In genomic region chr2:165571477-165571876, GRCh38 we compare ENCODE assay signal across 20 cellular contexts.
DNase-seq lines count a peak whose midpoint lies in the region; ATAC-seq, FAIRE-seq and TF ChIP-seq lines count a peak whose summit lies in the region.
"Had no signal": no experiment of that assay in that cellular context is flagged by ENCODE, and none has a peak within 500 bp of the region (broad histone marks: within the 10 kb centered on the region; RNA-seq: fewer than 3 reads in every experiment).

No MANE protein-coding gene starts in this region.

- WGBS in smooth muscle cell (ENCODE audit: low lambda C conversion rate): 83% methylated on average over 1 of the region's 1 CpG

- H3K36me3 Mint-ChIP-seq in osteocyte (ENCODE audit: unreplicated experiment): no peaks in the 10 kb centered on the region

- H3K4me3 ChIP-seq in Karpas-422 (ENCODE audit: low read length): peak overlapping the region; percentile 69
- peak overlapping the region; percentile 71 for H3K4me3 ChIP-seq in neural cell (ENCODE audit: low read length)
- H3K4me3 ChIP-seq in smooth muscle cell: no peak overlapping the region
- H3K4me3 ChIP-seq: K562, MG63, PC-9, SJSA1 had no signal

- H3K27ac ChIP-seq in Karpas-422 (ENCODE audit: low read length) (peak overlapping the region; percentile 92), neural cell (ENCODE audit: low read length) (peak overlapping the region; percentile 93), smooth muscle cell (ENCODE audit: low read depth) (peak overlapping the region; percentile 30)
- H3K27ac ChIP-seq: PC-9, SJSA1 had no signal

- no peak for TF ChIP-seq EP300 in neural cell (conservative IDR thresholded peaks at IDR 0.05; ENCODE audit: poor library complexity, severe bottlenecking)

- no peaks in the 10 kb centered on the region for H4K20me1 ChIP-seq in Karpas-422 (ENCODE audit: insufficient read depth, low read depth, low read length)
- no peaks in the 10 kb centered on the region for H4K20me1 ChIP-seq in neural cell (ENCODE audit: insufficient read depth)
- H4K20me1 ChIP-seq in smooth muscle cell (ENCODE audit: low read depth): no peaks in the 10 kb centered on the region

- H3K9me2 ChIP-seq in Karpas-422 (replicated peaks; ENCODE audit: insufficient read depth, low read length): no peaks in the 10 kb centered on the region; the same call in 1 of the 2 replicates
- no peaks in the 10 kb centered on the region for H3K9me2 ChIP-seq in neural cell (ENCODE audit: insufficient read depth, low read length)

- ATAC-seq in GM18867 (IDR thresholded peaks at IDR 0.05; ENCODE audit: unreplicated experiment): no peak
- ATAC-seq: K562 had no signal

- FAIRE-seq in TTC549 (lab: Jason Lieb, UNC): peak; percentile 9
- FAIRE-seq: GM12891, H1, HTR-8/SVneo, K562 had no signal

- no peaks in the 10 kb centered on the region for H3K9me3 Mint-ChIP-seq in osteocyte (ENCODE audit: unreplicated experiment)

- H3K4me1 ChIP-seq in Karpas-422 (ENCODE audit: low read length): peaks cover 23% of the 10 kb centered on the region
- peaks cover 22% of the 10 kb centered on the region for H3K4me1 ChIP-seq in smooth muscle cell (ENCODE audit: low read depth)
- H3K4me1 ChIP-seq: SJSA1 had no signal

- H3K36me3 ChIP-seq in Karpas-422 (ENCODE audit: insufficient read depth, low read length): no peaks in the 10 kb centered on the region
- H3K36me3 ChIP-seq in neural cell (ENCODE audit: insufficient read depth, low read length): no peaks in the 10 kb centered on the region
- H3K36me3 ChIP-seq in smooth muscle cell (ENCODE audit: low read depth): no peaks in the 10 kb centered on the region
- H3K36me3 ChIP-seq: MG63, SJSA1 had no signal

- peaks cover 20% of the 10 kb centered on the region for H3K79me2 ChIP-seq in Karpas-422 (ENCODE audit: low read length)
- peaks cover 78% of the 10 kb centered on the region for H3K79me2 ChIP-seq in neural cell (replicated peaks; ENCODE audit: insufficient read depth, low read length)
- H3K79me2 ChIP-seq in smooth muscle cell (ENCODE audit: low read depth): no peaks in the 10 kb centered on the region

- H3K4me1 Mint-ChIP-seq in osteocyte (ENCODE audit: unreplicated experiment): peaks cover 14% of the 10 kb centered on the region

- 0 out of 2 replicates have a peak overlapping the region, but pooled peaks have one; percentile 70 for H3K9ac ChIP-seq in Karpas-422 (ENCODE audit: low read length)
- peak overlapping the region; percentile 79 for H3K9ac ChIP-seq in neural cell (ENCODE audit: low read length)
- no peak overlapping the region for H3K9ac ChIP-seq in smooth muscle cell (ENCODE audit: low read depth)

- no peaks in the 10 kb centered on the region for H3K9me3 ChIP-seq in Karpas-422 (ENCODE audit: low read length)
- H3K9me3 ChIP-seq in neural cell (ENCODE audit: low read length): no peaks in the 10 kb centered on the region
- no peaks in the 10 kb centered on the region for H3K9me3 ChIP-seq in smooth muscle cell (replicated peaks; ENCODE audit: low read depth)
- H3K9me3 ChIP-seq: MG63, SJSA1 had no signal

- H3K27me3 ChIP-seq in Karpas-422 (ENCODE audit: low read length): no peaks in the 10 kb centered on the region
- H3K27me3 ChIP-seq in neural cell (ENCODE audit: insufficient read depth, low read depth, low read length): no peaks in the 10 kb centered on the region
- no peaks in the 10 kb centered on the region for H3K27me3 ChIP-seq in smooth muscle cell (ENCODE audit: low read depth)

- TF ChIP-seq CTCF in neural cell (IDR thresholded peaks at IDR 0.05; ENCODE audit: poor library complexity, severe bottlenecking): no peak
- TF ChIP-seq CTCF in smooth muscle cell (IDR thresholded peaks at IDR 0.05; ENCODE audit: borderline replicate concordance, insufficient read depth, poor library complexity, severe bottlenecking): no peak
- no peak for TF ChIP-seq CTCF in osteocyte (IDR thresholded peaks at IDR 0.05)

- H2AFZ ChIP-seq in Karpas-422 (ENCODE audit: low read length): no peak overlapping the region
- no peak overlapping the region for H2AFZ ChIP-seq in neural cell (ENCODE audit: low read depth, low read length)
- no peak overlapping the region for H2AFZ ChIP-seq in smooth muscle cell (ENCODE audit: low read depth)
- H2AFZ ChIP-seq: PC-9 had no signal

- H3K27me3 Mint-ChIP-seq in osteocyte (ENCODE audit: unreplicated experiment): peaks cover 5% of the 10 kb centered on the region

- TF ChIP-seq RAD21 in neural cell (conservative IDR thresholded peaks at IDR 0.05): no peak

- H3K4me2 ChIP-seq in Karpas-422 (ENCODE audit: low read depth, low read length, poor library complexity, severe bottlenecking): peak overlapping the region; percentile 62
- H3K4me2 ChIP-seq in neural cell (ENCODE audit: low read length): peak overlapping the region; percentile 89
- H3K4me2 ChIP-seq in smooth muscle cell: peak overlapping the region; percentile 36
- H3K4me2 ChIP-seq: PC-9 had no signal

- peaks cover 6% of the 10 kb centered on the region for H3F3A ChIP-seq in neural cell (ENCODE audit: insufficient read depth, low read length, poor library complexity, severe bottlenecking)
- H3F3A ChIP-seq in smooth muscle cell (ENCODE audit: low read depth): no peaks in the 10 kb centered on the region

- no peak overlapping the region for H3K4me3 Mint-ChIP-seq in osteocyte (ENCODE audit: unreplicated experiment)

- DNase-seq in Karpas-422 (no peak), smooth muscle cell (lab: John Stamatoyannopoulos, UW; ENCODE audit: unreplicated experiment) (no peak), osteocyte (ENCODE audit: extremely low spot score, unreplicated experiment) (no peak)
- no peak for DNase-seq in activated CD8-positive, alpha-beta memory T cell treated with anti-CD3 and anti-CD28 coated beads, Interleukin-2, amount 50 U/mL, for 48 hours
- DNase-seq: ACHN, Calu3, DMS79 treated with DMSO at 0.1 percent for 48 hours, GF-D8, HCEC 1CT, MG63, NCI-H1930, PC-9 had no signal

- no peak overlapping the region for H3K27ac Mint-ChIP-seq in osteocyte (ENCODE audit: unreplicated experiment)

TF ChIP-seq in neural cell, 6 proteins besides CTCF, POLR2A, EP300 and RAD21:
- TF ChIP-seq EZH2 (IDR thresholded peaks at IDR 0.05; ENCODE audit: borderline replicate concordance, insufficient read depth, low read length, poor library complexity, severe bottlenecking) (no peak), POLR2AphosphoS5 (IDR thresholded peaks at IDR 0.05) (no peak), SMC3 (conservative IDR thresholded peaks at IDR 0.05; ENCODE audit: poor library complexity) (no peak), TAF1 (IDR thresholded peaks at IDR 0.05; ENCODE audit: low read depth) (no peak), MXI1 (conservative IDR thresholded peaks at IDR 0.05; ENCODE audit: poor library complexity, severe bottlenecking) (no peak), REST (IDR thresholded peaks at IDR 0.05; ENCODE audit: borderline replicate concordance) (no peak)

Comparison
In these comparisons a context has a peak if more than half of its experiments do, and no peak if none do; other contexts are left out.
1. H3K27ac ChIP-seq: peak in every context shown above with its lines; median percentile 93 in neural cell; 92 in Karpas-422; 30 in smooth muscle cell.
2. H3K4me2 ChIP-seq: peak in every context shown above with its lines; median percentile 89 in neural cell; 62 in Karpas-422; 36 in smooth muscle cell.